ENCODE assay signal across 8 cellular contexts in the genomic region with DNA sequence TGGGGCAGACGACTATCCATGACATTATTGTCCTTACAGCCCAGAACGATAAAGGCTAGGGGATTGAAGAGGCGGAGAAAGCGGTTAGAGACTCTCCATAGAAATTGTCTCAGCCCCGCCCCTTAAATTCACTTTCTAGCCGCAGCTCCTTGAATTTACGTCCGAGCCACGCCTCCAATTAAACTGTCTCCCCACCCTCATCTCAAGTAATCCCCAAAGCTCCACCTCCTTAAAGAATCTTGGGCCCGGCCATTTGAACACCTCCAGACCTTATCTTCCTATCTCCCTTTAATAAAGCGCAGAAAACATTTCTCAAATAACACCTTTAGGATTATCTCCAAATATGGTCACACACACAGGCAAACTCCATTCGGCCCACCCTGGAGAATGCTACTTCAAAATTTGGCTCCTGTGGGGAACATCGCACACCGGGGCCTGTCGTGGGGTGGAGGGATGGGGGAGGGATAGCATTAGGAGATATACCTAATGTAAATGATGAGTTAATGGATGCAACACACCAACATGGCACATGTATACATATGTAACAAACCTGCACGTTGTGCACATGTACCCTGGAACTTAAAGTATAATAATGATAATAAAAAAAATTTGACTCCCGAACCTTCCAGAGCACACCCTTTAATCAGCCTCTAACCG. TPM values are rescaled to one million over a fixed set of nuclear protein-coding genes. Genes with fewer than 3 reads are reported as not detected.
DNase-seq lines count a peak whose midpoint lies in the region; ATAC-seq and TF ChIP-seq lines count a peak whose summit lies in the region.

No MANE protein-coding gene starts in this region.

- H3K9me3 ChIP-seq in ES-I3 (ENCODE audit: control insufficient read depth, insufficient read depth, low read length), result no peaks in the 10 kb centered on the region
- no peaks in the 10 kb centered on the region for H3K9me3 ChIP-seq in Peyer's patch

- TF ChIP-seq CTCF in Peyer's patch (IDR thresholded peaks at IDR 0.05), result no peak

- H3K27ac ChIP-seq in Peyer's patch, result peak overlapping the region; percentile 82 to 98 (median 96)
- H3K27ac ChIP-seq in caudate nucleus (ENCODE audit: low read depth, low read length), result peak overlapping the region; percentile 99

- no peaks in the 10 kb centered on the region; the same call in 1 of the 2 replicates for H3K4me1 ChIP-seq in ES-I3 (ENCODE audit: insufficient read depth, low read length)
- no peaks in the 10 kb centered on the region for H3K4me1 ChIP-seq in Peyer's patch

- H3K27me3 ChIP-seq in Peyer's patch, result no peaks in the 10 kb centered on the region

- peak in 1 of 2 donors; percentile 20 for TF ChIP-seq POLR2A in Peyer's patch (IDR thresholded peaks at IDR 0.05)

- peak; percentile 8 for ATAC-seq in HG03280 (IDR thresholded peaks at IDR 0.05; ENCODE audit: unreplicated experiment)
- no peak for ATAC-seq in HG03097 (IDR thresholded peaks at IDR 0.05; ENCODE audit: low FRiP score, unreplicated experiment)

- peak overlapping the region; percentile 41 to 61 (median 53) for H3K4me3 ChIP-seq in Peyer's patch

- peak overlapping the region; percentile 62; the same call in 1 of the 2 replicates for H3K9ac ChIP-seq in ES-I3 (ENCODE audit: low read depth, low read length)

- DNase-seq in Peyer's patch (peak in 2 of 3 donors; percentile 44 to 81), caudate nucleus (lab: John Stamatoyannopoulos, UW) (peak in 25 of 61 donors; percentile 1 to 48 (median 17)), iris pigment epithelial cell (ENCODE audit: low read depth) (peak; percentile 78)
- DNase-seq in stimulated activated CD4-positive, alpha-beta T cell treated with anti-CD3 and anti-CD28 coated beads, Interleukin-4, amount 100 ng/mL, for 1 hour, result peak; percentile 18
- no peak for DNase-seq in effector CD4-positive, alpha-beta T cell

- H3K36me3 ChIP-seq in ES-I3 (ENCODE audit: insufficient read depth, low read length) (no peaks in the 10 kb centered on the region), Peyer's patch (no peaks in the 10 kb centered on the region)

RNA-seq across cellular contexts. Expression of gene MAGIX, which starts 7.2 kb away (rescaled TPM):
- total RNA-seq in Peyer's patch, result 10 to 100 TPM in 2 of 4 donors, 1 to 10 TPM in 1, not detected in 1; 5.8 to 14.4 (median 11.6) TPM

RNA-seq across cellular contexts. Expression of gene PLP2, which starts 16.3 kb away (rescaled TPM):
- 10 to 100 TPM; 16.1 to 36.6 (median 30.8) TPM for total RNA-seq in Peyer's patch

RNA-seq across cellular contexts. Expression of gene PRICKLE3, which starts 30.8 kb away (rescaled TPM):
- 10 to 100 TPM; 22.5 to 47.0 (median 26.8) TPM for total RNA-seq in Peyer's patch

RNA-seq across cellular contexts. Expression of gene GPKOW, which starts 31.8 kb away (rescaled TPM):
- 10 to 100 TPM; 24.0 to 26.8 (median 25.7) TPM for total RNA-seq in Peyer's patch

RNA-seq across cellular contexts. Expression of gene SYP, which starts 44.6 kb away (rescaled TPM):
- 10 to 100 TPM in 1 of 4 donors, 1 to 10 TPM in 2, not detected in 1; 5.5 to 11.0 (median 6.7) TPM for total RNA-seq in Peyer's patch
